ENCODE assay signal across 8 cellular contexts in genomic region chr20:63894358-63895201, GRCh38. TPM values are rescaled to one million over a fixed set of nuclear protein-coding genes. Genes with fewer than 3 reads are reported as not detected.
A peak's percentile ranks its signal among the peaks of the same experiment; 100 is the strongest.
DNase-seq lines count a peak whose midpoint lies in the region; ATAC-seq, FAIRE-seq and TF ChIP-seq lines count a peak whose summit lies in the region.

Gene DNAJC5 (plus strand): TSS chr20:63895126. CDS start chr20:63928346, 33,220 bp downstream.

- H3K4me1 ChIP-seq in pancreas (peaks cover 20 to 22% (median 20%) of the 10 kb centered on the region in 3 donors), thymus (ENCODE audit: control insufficient read depth, insufficient read depth, low read length) (peaks cover 20% of the 10 kb centered on the region)

- H3K27ac ChIP-seq in pancreas (peak within 1 kb of the TSS; percentile 77 to 90 (median 85)), thymus (ENCODE audit: low read depth) (peak within 1 kb of the TSS; percentile 83)

- no peaks in the 10 kb centered on the region for H3K9me3 Mint-ChIP-seq in activated naive CD8-positive, alpha-beta T cell treated with anti-CD3 and anti-CD28 coated beads, Interleukin-2, amount 50 U/mL, for 24 hours

- peaks cover 35% of the 10 kb centered on the region for H3K4me1 Mint-ChIP-seq in activated naive CD8-positive, alpha-beta T cell treated with anti-CD3 and anti-CD28 coated beads, Interleukin-2, amount 50 U/mL, for 24 hours

- peaks cover 0 to 19% (median 0%) of the 10 kb centered on the region in 3 donors for H3K36me3 ChIP-seq in pancreas
- H3K36me3 ChIP-seq in thymus (ENCODE audit: control insufficient read depth, insufficient read depth): peaks cover 22% of the 10 kb centered on the region

- no peaks in the 10 kb centered on the region for H3K27me3 ChIP-seq in pancreas
- H3K27me3 ChIP-seq in thymus (ENCODE audit: control insufficient read depth, insufficient read depth): no peaks in the 10 kb centered on the region

- peaks cover 27% of the 10 kb centered on the region for H3K36me3 Mint-ChIP-seq in activated naive CD8-positive, alpha-beta T cell treated with anti-CD3 and anti-CD28 coated beads, Interleukin-2, amount 50 U/mL, for 24 hours (ENCODE audit: low read depth)

- peak within 1 kb of the TSS; percentile 92 for H3K4me3 ChIP-seq in GM12865 (ENCODE audit: low read depth, low read length)
- peak within 1 kb of the TSS; percentile 37 to 64 (median 56) for H3K4me3 ChIP-seq in pancreas
- peak within 1 kb of the TSS; percentile 93 for H3K4me3 ChIP-seq in thymus (ENCODE audit: low read length)

- ATAC-seq in HG02759 (IDR thresholded peaks at IDR 0.05; ENCODE audit: unreplicated experiment): peak; percentile 86
- peak; percentile 80 for ATAC-seq in activated naive CD8-positive, alpha-beta T cell treated with anti-CD3 and anti-CD28 coated beads, Interleukin-2, amount 50 U/mL, for 24 hours
- ATAC-seq in Right ventricle myocardium inferior: peak; percentile 97
- peak; percentile 90 to 96 (median 91) for ATAC-seq in pancreas

- WGBS in pancreas, 2 donors: 1% methylated on average over 69 to 82 of the region's 82 CpGs
- WGBS in thymus: 3% methylated on average over 82 of the region's 82 CpGs

- no peak for FAIRE-seq in pancreas (lab: Jason Lieb, UNC)

- TF ChIP-seq CTCF in GM12865 (IDR thresholded peaks at IDR 0.05; ENCODE audit: insufficient read depth, low read depth, low read length, missing control alignments) (no peak), pancreas (IDR thresholded peaks at IDR 0.05) (no peak)

- H3K9me3 ChIP-seq in pancreas: no peaks in the 10 kb centered on the region
- no peaks in the 10 kb centered on the region for H3K9me3 ChIP-seq in thymus (ENCODE audit: control insufficient read depth)

- no peaks in the 10 kb centered on the region for H3K27me3 Mint-ChIP-seq in activated naive CD8-positive, alpha-beta T cell treated with anti-CD3 and anti-CD28 coated beads, Interleukin-2, amount 50 U/mL, for 24 hours

- H3K4me3 Mint-ChIP-seq in activated naive CD8-positive, alpha-beta T cell treated with anti-CD3 and anti-CD28 coated beads, Interleukin-2, amount 50 U/mL, for 24 hours: peak within 1 kb of the TSS; percentile 85

- peak within 1 kb of the TSS; percentile 90 for H3K27ac Mint-ChIP-seq in activated naive CD8-positive, alpha-beta T cell treated with anti-CD3 and anti-CD28 coated beads, Interleukin-2, amount 50 U/mL, for 24 hours

- intact Hi-C loops in Right ventricle myocardium inferior (cut with DNase I): no loop called here
- intact Hi-C loops in pancreas (cut with DNase I): no loop called here

- peak; percentile 97 for DNase-seq in GM12865 (ENCODE audit: low read depth)
- peak; percentile 96 to 99 (median 98) for DNase-seq in NCI-H1417 (lab: John Stamatoyannopoulos, UW)
- peak; percentile 97 for DNase-seq in T follicular helper cell (ENCODE audit: low read depth)
- DNase-seq in activated naive CD8-positive, alpha-beta T cell treated with anti-CD3 and anti-CD28 coated beads, Interleukin-2, amount 50 U/mL, for 24 hours: peak; percentile 96
- peak; percentile 98 for DNase-seq in Right ventricle myocardium inferior (ENCODE audit: missing footprints)
- DNase-seq in pancreas: peak; percentile 94 to 99 (median 98)

RNA-seq across cellular contexts. Expression of gene DNAJC5, which starts in this region (rescaled TPM):
- total RNA-seq in Right ventricle myocardium inferior (41.4 TPM), pancreas (10 to 100 TPM; 25.0 to 31.5 (median 29.2) TPM)
- polyA plus RNA-seq in pancreas (10 to 100 TPM; 20.1 to 23.3 TPM), thymus (23.3 TPM)

Comparison
In these comparisons a context has a peak if more than half of its experiments do, and no peak if none do; other contexts are left out.
1. Peak in every context shown above with its lines: DNase-seq, ATAC-seq, H3K4me3 ChIP-seq and H3K27ac ChIP-seq.